ENCODE assay signal across 1 cellular context in the genomic region with DNA sequence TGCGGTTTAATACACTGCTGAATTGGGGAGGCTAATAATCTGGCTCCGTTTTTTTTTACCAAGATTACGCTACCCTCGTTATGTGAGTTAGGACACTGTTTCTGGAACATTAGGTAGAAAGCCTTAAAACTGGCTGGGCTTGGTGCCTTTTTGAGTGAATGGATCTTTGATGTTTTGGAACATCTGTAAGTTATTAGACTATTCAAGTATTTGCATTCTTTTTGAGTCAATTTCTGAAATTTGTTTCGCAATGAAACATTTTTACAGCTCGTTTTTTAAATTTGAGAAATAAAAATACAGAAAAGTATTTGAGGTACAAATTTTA.
TF ChIP-seq lines count a peak whose summit lies in the region.

No MANE protein-coding gene starts in this region.

TF ChIP-seq in A549, 52 proteins besides CTCF, POLR2A, EP300 and RAD21 (continued from another document):
- TF ChIP-seq REST (IDR thresholded peaks at IDR 0.05) (no peak), BHLHE40 (IDR thresholded peaks at IDR 0.05; ENCODE audit: low read depth, low read length) (no peak), SREBF2 (IDR thresholded peaks at IDR 0.05) (no peak), FOXS1 (CRISPR knock-in tag; IDR thresholded peaks at IDR 0.05) (no peak), ZNF302 (CRISPR knock-in tag; IDR thresholded peaks at IDR 0.05) (no peak)
- TF ChIP-seq, protein P1, sequence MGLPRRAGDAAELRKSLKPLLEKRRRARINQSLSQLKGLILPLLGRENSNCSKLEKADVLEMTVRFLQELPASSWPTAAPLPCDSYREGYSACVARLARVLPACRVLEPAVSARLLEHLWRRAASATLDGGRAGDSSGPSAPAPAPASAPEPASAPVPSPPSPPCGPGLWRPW (IDR thresholded peaks at IDR 0.05) = no peak
